Comparison of ENCODE assay signal across 11 cellular contexts in genomic region chr7:44982535-44982923, GRCh38. TPM values are rescaled to one million over a fixed set of nuclear protein-coding genes. Genes with fewer than 3 reads are reported as not detected.
DNase-seq lines count a peak whose midpoint lies in the region; ATAC-seq, FAIRE-seq and TF ChIP-seq lines count a peak whose summit lies in the region.
"Had no signal": no experiment of that assay in that cellular context is flagged by ENCODE, and none has a peak within 500 bp of the region (broad histone marks: within the 10 kb centered on the region; RNA-seq: fewer than 3 reads in every experiment).

No MANE protein-coding gene starts in this region.

- no peak overlapping the region for H3K4ac ChIP-seq in H1 (replicated peaks; ENCODE audit: insufficient read length, low read depth, low read length)

- H2BK20ac ChIP-seq in H1 (ENCODE audit: low read length) = no peak overlapping the region

- TF ChIP-seq RAD21 in A549 (conservative IDR thresholded peaks at IDR 0.05 in 1 of 2, IDR thresholded peaks at IDR 0.05 in 1 of 2) (no peak), H1 (IDR thresholded peaks at IDR 0.05 in 1 of 2, conservative IDR thresholded peaks at IDR 0.05 in 1 of 2; ENCODE audit: low read depth in 2 of 2, low read length in 2 of 2) (no peak)

- H2BK12ac ChIP-seq in H1 (ENCODE audit: low read depth, low read length) = no peak overlapping the region

- H3K27ac ChIP-seq in A549 = no peak overlapping the region
- peak overlapping the region; percentile 94 for H3K27ac ChIP-seq in DOHH2 (ENCODE audit: low read depth, low read length)
- no peak overlapping the region for H3K27ac ChIP-seq in H1 (ENCODE audit: low read depth, low read length)
- H3K27ac ChIP-seq in MM.1S (ENCODE audit: low read length) = no peak overlapping the region
- H3K27ac ChIP-seq: right atrium auricular region had no signal

- H3K27ac Mint-ChIP-seq in T-helper 17 cell = peak overlapping the region; percentile 98

- peaks cover 40% of the 10 kb centered on the region for H3K4me1 ChIP-seq in A549
- H3K4me1 ChIP-seq in DOHH2 (ENCODE audit: control insufficient read depth, low read length) = peaks cover 86% of the 10 kb centered on the region
- H3K4me1 ChIP-seq in H1 (replicated peaks in 1 of 4; ENCODE audit: control insufficient read depth in 3 of 4, insufficient read depth in 4 of 4, low read length in 3 of 4) = peaks cover 0 to 7% (median 5%) of the 10 kb centered on the region in 4 experiments; a peak in 3 of 7 replicates
- peaks cover 44% of the 10 kb centered on the region for H3K4me1 ChIP-seq in MM.1S (ENCODE audit: low read length)

- H2AFZ ChIP-seq in H1 (ENCODE audit: low read length) (no peak overlapping the region), MM.1S (ENCODE audit: low read length) (no peak overlapping the region)

- no peak overlapping the region for H2BK5ac ChIP-seq in H1 (ENCODE audit: low read depth, low read length)

- peaks cover 69% of the 10 kb centered on the region for H3F3A ChIP-seq in DOHH2 (ENCODE audit: control insufficient read depth, insufficient read depth)
- peaks cover 40% of the 10 kb centered on the region for H3F3A ChIP-seq in MM.1S (ENCODE audit: insufficient read depth, low read length)

- H3K9ac ChIP-seq in H1 (replicated peaks in 1 of 4; ENCODE audit: extremely low read depth in 1 of 4, low read depth in 3 of 4, low read length in 3 of 4) = no peak overlapping the region
- H3K9ac ChIP-seq in MM.1S (ENCODE audit: low read length) = no peak overlapping the region

- H3K23me2 ChIP-seq in H1 (ENCODE audit: low read depth, low read length) = peaks cover 9% of the 10 kb centered on the region; the same call in 1 of the 2 replicates

- H4K8ac ChIP-seq in H1 (ENCODE audit: extremely low read depth, insufficient read depth, low read length) = no peak overlapping the region

- no peaks in the 10 kb centered on the region for H3K79me1 ChIP-seq in H1 (ENCODE audit: low read depth, low read length)

- no peak overlapping the region for H3K4me3 ChIP-seq in A549
- H3K4me3 ChIP-seq in DOHH2 (ENCODE audit: low read length) = peak overlapping the region; percentile 97
- H3K4me3 ChIP-seq in H1 (ENCODE audit: extremely low read depth in 1 of 4, insufficient read depth in 2 of 4, low read depth in 3 of 4, low read length in 4 of 4) = no peak overlapping the region
- no peak overlapping the region for H3K4me3 ChIP-seq in MM.1S (ENCODE audit: low read length)
- H3K4me3 ChIP-seq: right atrium auricular region had no signal

- TF ChIP-seq EP300 in A549 (IDR thresholded peaks at IDR 0.05) (no peak), H1 (IDR thresholded peaks at IDR 0.05; ENCODE audit: borderline replicate concordance in 1 of 2, low read depth in 2 of 2, low read length in 2 of 2) (no peak)

- H2BK120ac ChIP-seq in H1 (replicated peaks; ENCODE audit: low read depth, low read length) = no peak overlapping the region

- no peak overlapping the region for H3K56ac ChIP-seq in H1 (replicated peaks; ENCODE audit: insufficient read length, low read depth, low read length)

- H2BK15ac ChIP-seq in H1 (ENCODE audit: low read length) = no peak overlapping the region

- H3K23ac ChIP-seq in H1 (ENCODE audit: insufficient read length) = no peak overlapping the region

- no peak overlapping the region for H3K18ac ChIP-seq in H1 (ENCODE audit: extremely low read depth, low read length)

- TF ChIP-seq CTCF in A549 (IDR thresholded peaks at IDR 0.05) = no peak
- no peak for TF ChIP-seq CTCF in DOHH2 (IDR thresholded peaks at IDR 0.05; ENCODE audit: low read depth, low read length, poor library complexity, severe bottlenecking)
- TF ChIP-seq CTCF in H1 (IDR thresholded peaks at IDR 0.05; ENCODE audit: control extremely low read depth in 1 of 3, insufficient read depth in 1 of 3, low read depth in 1 of 3, low read length in 3 of 3) = no peak
- no peak for TF ChIP-seq CTCF in MM.1S (IDR thresholded peaks at IDR 0.05; ENCODE audit: low read length)

- H3K36me3 ChIP-seq in DOHH2 (ENCODE audit: control insufficient read depth, low read length) (peaks cover 81% of the 10 kb centered on the region), H1 (ENCODE audit: control insufficient read depth in 2 of 4, insufficient read depth in 4 of 4, low read length in 3 of 4) (peaks cover 17 to 39% (median 33%) of the 10 kb centered on the region in 4 experiments), MM.1S (replicated peaks; ENCODE audit: insufficient read depth, low read length) (peaks cover 13% of the 10 kb centered on the region; the same call in 1 of the 2 replicates)

- H3K4me2 ChIP-seq in A549 (no peak overlapping the region), DOHH2 (ENCODE audit: low read length) (peak overlapping the region; percentile 97), H1 (ENCODE audit: insufficient read depth in 1 of 2, low read depth in 2 of 2, low read length in 2 of 2) (no peak overlapping the region), MM.1S (ENCODE audit: low read depth, low read length) (no peak overlapping the region)

- no peak overlapping the region for H4K91ac ChIP-seq in H1 (replicated peaks; ENCODE audit: insufficient read length, low read length)

- WGBS in A549 (ENCODE audit: missing lambda C conversion rate) = 92% methylated on average over 1 of the region's 1 CpG
- WGBS in H1 (ENCODE audit: extremely low coverage in 1 of 2, insufficient coverage in 1 of 2, insufficient read length in 1 of 2, insufficient replicate concordance in 2 of 2, low coverage in 1 of 2, low lambda C conversion rate in 2 of 2, missing lambda C conversion rate in 1 of 2), 2 experiments = 89% methylated on average over 1 of the region's 1 CpG; no CpG with 5 or more reads in 1 of the 2 experiments

- FAIRE-seq in A549 (lab: Jason Lieb, UNC) (no peak), H1 (lab: Jason Lieb, UNC) (no peak)
- FAIRE-seq: keratinocyte had no signal

- peaks cover 12% of the 10 kb centered on the region for H3K36me3 Mint-ChIP-seq in T-helper 17 cell (ENCODE audit: low read depth)

- H4K20me1 ChIP-seq in DOHH2 (ENCODE audit: control insufficient read depth, insufficient read depth, low read depth, low read length) = peaks cover 32% of the 10 kb centered on the region
- H4K20me1 ChIP-seq in H1 (replicated peaks in 1 of 2; ENCODE audit: control insufficient read depth in 1 of 2, insufficient read depth in 2 of 2, low read length in 2 of 2) = peaks cover 8 to 18% of the 10 kb centered on the region in 2 experiments
- H4K20me1 ChIP-seq in MM.1S (ENCODE audit: insufficient read depth, low read length) = no peaks in the 10 kb centered on the region

- H3K9me3 ChIP-seq in A549 = no peaks in the 10 kb centered on the region
- H3K9me3 ChIP-seq in DOHH2 (ENCODE audit: control insufficient read depth, insufficient read depth, low read length) = no peaks in the 10 kb centered on the region
- H3K9me3 ChIP-seq in T-helper 17 cell (ENCODE audit: control insufficient read depth, low read length, poor library complexity, severe bottlenecking) = no peaks in the 10 kb centered on the region
- no peaks in the 10 kb centered on the region for H3K9me3 ChIP-seq in H1 (ENCODE audit: insufficient read depth in 2 of 2, low read depth in 1 of 2, low read length in 1 of 2)
- H3K9me3 ChIP-seq in MM.1S (replicated peaks; ENCODE audit: insufficient read depth, low read length) = no peaks in the 10 kb centered on the region
- H3K9me3 ChIP-seq: right atrium auricular region had no signal

- no peak for DNase-seq in A549 (ENCODE audit: low read depth in 1 of 2, low spot score in 1 of 2)
- no peak for DNase-seq in T-helper 17 cell
- no peak for DNase-seq in H1 (ENCODE audit: low read depth in 1 of 2, low spot score in 2 of 2)
- no peak for DNase-seq in left colon
- no peak for DNase-seq in MM.1S
- DNase-seq: foreskin fibroblast had no signal

- ATAC-seq in A549 = no peak
- no peak for ATAC-seq in T-helper 17 cell
- no peak for ATAC-seq in SK-N-SH treated with all-trans-retinoic acid at 6 μM for 48 hours
- ATAC-seq in left colon = no peak
- ATAC-seq in GM21423 (IDR thresholded peaks at IDR 0.05; ENCODE audit: unreplicated experiment) = no peak

- no peak overlapping the region for H3K4me3 Mint-ChIP-seq in T-helper 17 cell

- H3K4me1 Mint-ChIP-seq in T-helper 17 cell = peaks cover 63% of the 10 kb centered on the region

- TF ChIP-seq POLR2A in A549 (IDR thresholded peaks at IDR 0.05; ENCODE audit: low read length) (no peak), H1 (IDR thresholded peaks at IDR 0.05; ENCODE audit: control extremely low read depth in 1 of 2, low read depth in 2 of 2, low read length in 2 of 2) (peak; percentile 43 to 70; a peak in 2 of 3 replicates)

- intact Hi-C loops in left colon (cut with DNase I, micrococcal nuclease) = loop anchor here in 1 of 2 donors (10.0 kb wide), 1 partner anchor 132 kb away; the partner anchor contains the start of gene TBRG4

- no peak overlapping the region for H4K5ac ChIP-seq in H1 (ENCODE audit: insufficient read length, low read depth, low read length)

- H3K27me3 ChIP-seq in DOHH2 (ENCODE audit: control insufficient read depth, low read length) (peaks cover 3% of the 10 kb centered on the region; the same call in 1 of the 2 replicates), H1 (replicated peaks in 1 of 4; ENCODE audit: control insufficient read depth in 3 of 4, extremely low read depth in 1 of 4, insufficient read depth in 3 of 4, low read length in 3 of 4) (no peaks in the 10 kb centered on the region), MM.1S (replicated peaks; ENCODE audit: insufficient read depth, low read length) (no peaks in the 10 kb centered on the region)
- H3K27me3 ChIP-seq: right atrium auricular region had no signal

- H3K27me3 Mint-ChIP-seq in T-helper 17 cell = no peaks in the 10 kb centered on the region

- POLR2A ChIA-PET in A549 (lab: Yijun Ruan, JAX) = interaction anchor here (0.9 to 1.8 kb wide), 3 partner anchors 9 to 97 kb away, joined by 3 to 6 read pairs (median 6); partner anchors contain the start of genes CCM2 and PURB
- POLR2A ChIA-PET in H1 (lab: Charles Lee; ENCODE audit: partially characterized antibody) = interaction anchor here (0.6 to 13.3 kb wide), 20 partner anchors 9 to 408 kb away, joined by 3 to 327 read pairs (median 4); partner anchors contain the start of genes CCM2, DDX56 and TBRG4

- CTCF ChIA-PET in A549 (lab: Yijun Ruan, JAX) = interaction anchor here (0.6 to 4.2 kb wide), 8 partner anchors 9 to 417 kb away, joined by 3 to 12 read pairs (median 4); no protein-coding TSS in a partner anchor
- CTCF ChIA-PET in H1 (lab: Charles Lee; ENCODE audit: partially characterized antibody) = interaction anchor here (0.6 to 5.4 kb wide), 3 partner anchors 9 to 213 kb away, joined by 3 to 43 read pairs (median 3); no protein-coding TSS in a partner anchor

- no peak overlapping the region for H2AK5ac ChIP-seq in H1 (ENCODE audit: low read depth, low read length)

- no peak overlapping the region for H3K14ac ChIP-seq in H1 (ENCODE audit: insufficient read length)

- H3K9me2 ChIP-seq in DOHH2 (replicated peaks; ENCODE audit: control insufficient read depth, low read length) (no peaks in the 10 kb centered on the region), MM.1S (replicated peaks; ENCODE audit: insufficient read depth, low read length) (no peaks in the 10 kb centered on the region)

- H3K79me2 ChIP-seq in DOHH2 (ENCODE audit: control insufficient read depth, low read length) (peaks cover 74% of the 10 kb centered on the region), H1 (ENCODE audit: control insufficient read depth in 1 of 2, insufficient read depth in 2 of 2, low read length in 2 of 2) (peaks cover 18 to 26% of the 10 kb centered on the region in 2 experiments), MM.1S (ENCODE audit: low read length) (peaks cover 30% of the 10 kb centered on the region)

RNA-seq across cellular contexts. Expression of gene MYO1G, which starts 3.7 kb away (rescaled TPM):
- polyA plus RNA-seq in A549 (2011; rRNA removed) (0.03 TPM in 1 of 2 replicates, not detected in the other), A549 (2017; fragmentation: RNase III; extraction: RNeasy Plus Mini Kit Qiagen cat#74134 plus additional on column Dnase treatment) (0.04 to 0.12 TPM (median 0.06 TPM) in 3 replicates), H1 (2011; rRNA removed) (0.08 and 0.11 TPM in 2 replicates)
- polyA plus RNA-seq in A549 (2012; cell fraction: cytosol; rRNA removed) = 0.05 and 0.09 TPM in 2 replicates
- polyA plus RNA-seq in A549 (2012; cell fraction: nucleus; rRNA removed) = 0.28 and 0.48 TPM in 2 replicates
- polyA minus RNA-seq in A549 (2011; rRNA and poly(A)+ RNA removed) = 0.33 and 0.73 TPM in 2 replicates
- total RNA-seq in T-helper 17 cell (100 to 1,000 TPM; 245 to 291 TPM), left colon (1 to 10 TPM; 2.6 to 4.2 TPM)
- total RNA-seq in H1 (2021; fragmentation: NEBNext Ultra II Directional; extraction: Animal tissue kit (Norgen Biotek cat#: 25700)) = 0.11 and 0.19 TPM in 2 replicates
- 0.12 TPM for polyA plus RNA-seq in H1 (2011; cell fraction: cytosol; rRNA removed)
- 0.50 TPM for polyA plus RNA-seq in H1 (2011; cell fraction: nucleus; rRNA removed)
- polyA plus RNA-seq in H1 (2012, experiment 1 of 2) = 0.08 to 0.15 TPM (median 0.11 TPM) in 3 of 4 replicates, not detected in the other
- polyA plus RNA-seq in H1 (2012, experiment 2 of 2) = not detected
- 0.04 TPM for polyA plus RNA-seq in H1 (2013, experiment 1 of 2)
- 0.04 TPM for polyA plus RNA-seq in H1 (2013, experiment 2 of 2)
- 0.20 and 0.54 TPM in 2 replicates for polyA minus RNA-seq in H1 (2011; rRNA and poly(A)+ RNA removed)
- polyA minus RNA-seq in H1 (2011; cell fraction: cytosol; rRNA and poly(A)+ RNA removed) = 1.8 TPM
- 1.9 TPM for polyA minus RNA-seq in H1 (2011; cell fraction: nucleus; rRNA and poly(A)+ RNA removed)

RNA-seq across cellular contexts. Expression of gene CCM2, which starts 17.5 kb away (rescaled TPM):
- polyA plus RNA-seq in A549 (2011; rRNA removed) (18.9 and 24.8 TPM in 2 replicates), A549 (2017; fragmentation: RNase III; extraction: RNeasy Plus Mini Kit Qiagen cat#74134 plus additional on column Dnase treatment) (33.3 to 38.0 TPM (median 34.6 TPM) in 3 replicates), H1 (2011; rRNA removed) (41.2 and 54.8 TPM in 2 replicates)
- 50.6 and 66.6 TPM in 2 replicates for polyA plus RNA-seq in A549 (2012; cell fraction: cytosol; rRNA removed)
- 65.7 and 80.1 TPM in 2 replicates for polyA plus RNA-seq in A549 (2012; cell fraction: nucleus; rRNA removed)
- 38.7 and 53.4 TPM in 2 replicates for polyA minus RNA-seq in A549 (2011; rRNA and poly(A)+ RNA removed)
- total RNA-seq in T-helper 17 cell (10 to 100 TPM; 77.4 to 83.0 TPM), left colon (10 to 100 TPM; 33.7 to 39.1 TPM)
- total RNA-seq in H1 (2021; fragmentation: NEBNext Ultra II Directional; extraction: Animal tissue kit (Norgen Biotek cat#: 25700)) = 31.3 and 31.6 TPM in 2 replicates
- polyA plus RNA-seq in H1 (2011; cell fraction: cytosol; rRNA removed) = 40.7 TPM
- 51.2 TPM for polyA plus RNA-seq in H1 (2011; cell fraction: nucleus; rRNA removed)
- polyA plus RNA-seq in H1 (2012, experiment 1 of 2) = 21.6 to 34.6 TPM (median 32.5 TPM) in 4 replicates
- 28.2 TPM for polyA plus RNA-seq in H1 (2012, experiment 2 of 2)
- polyA plus RNA-seq in H1 (2013, experiment 1 of 2) = 20.3 TPM
- 19.7 TPM for polyA plus RNA-seq in H1 (2013, experiment 2 of 2)
- 26.9 and 30.1 TPM in 2 replicates for polyA minus RNA-seq in H1 (2011; rRNA and poly(A)+ RNA removed)
- polyA minus RNA-seq in H1 (2011; cell fraction: cytosol; rRNA and poly(A)+ RNA removed) = 18.4 TPM
- 19.1 TPM for polyA minus RNA-seq in H1 (2011; cell fraction: nucleus; rRNA and poly(A)+ RNA removed)

Comparison
In these comparisons a context has a peak if more than half of its experiments do, and no peak if none do; other contexts are left out.
1. RNA of gene MYO1G, which starts 3.7 kb away (total RNA-seq): 245 to 291 TPM in T-helper 17 cell; 2.6 to 4.2 TPM in left colon and 0.11 to 0.19 TPM in H1; every median in the first group is over 10 times any median in the second.
2. Of the 18 proteins assayed by ChIP-seq in both H1 and A549: peak only in H1: POLR2A; only in A549: none; in both: none; in neither: 17.